ENCODE assay signal across 11 cellular contexts in the genomic region with DNA sequence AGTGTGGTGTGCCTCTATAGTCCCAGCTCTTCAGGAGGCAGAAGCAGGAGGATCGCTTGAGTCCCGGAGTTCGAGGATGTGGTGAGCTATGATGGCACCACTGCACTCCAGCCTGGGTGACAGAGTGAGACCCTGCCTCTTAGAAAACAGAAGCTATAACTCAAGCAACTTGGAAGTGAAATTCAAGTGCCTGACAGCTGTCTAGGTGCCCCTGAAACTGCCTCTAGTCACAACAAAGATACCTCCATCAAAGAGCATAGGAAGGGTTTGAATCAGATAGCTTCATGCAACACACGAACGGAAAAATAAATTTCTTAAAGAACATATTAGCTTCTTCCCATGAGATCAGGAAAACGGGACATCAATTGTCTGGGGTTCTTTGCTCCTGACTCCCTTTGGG. TPM values are rescaled to one million over a fixed set of nuclear protein-coding genes. Genes with fewer than 3 reads are reported as not detected.
DNase-seq lines count a peak whose midpoint lies in the region; ATAC-seq and TF ChIP-seq lines count a peak whose summit lies in the region.
"Had no signal": no experiment of that assay in that cellular context is flagged by ENCODE, and none has a peak within 500 bp of the region (broad histone marks: within the 10 kb centered on the region; RNA-seq: fewer than 3 reads in every experiment).

No MANE protein-coding gene starts in this region.

- CTCF ChIA-PET in PC-3 (lab: Charles Lee): no interaction called here

- H3K27ac ChIP-seq in PC-3 (ENCODE audit: low read length): no peak overlapping the region
- no peak overlapping the region for H3K27ac ChIP-seq in endodermal cell (ENCODE audit: low read depth, low read length)
- H3K27ac ChIP-seq in Peyer's patch: peak overlapping the region in 1 of 4 donors; percentile 98
- H3K27ac ChIP-seq: parathyroid adenoma had no signal

- H3K9me3 ChIP-seq in PC-3 (ENCODE audit: low read length) (no peaks in the 10 kb centered on the region), endodermal cell (ENCODE audit: control insufficient read depth, low read length) (no peaks in the 10 kb centered on the region), Peyer's patch (no peaks in the 10 kb centered on the region)

- H3K27ac Mint-ChIP-seq in activated T-cell treated with anti-CD3 and anti-CD28 coated beads, Interleukin-2, amount 50 U/mL, for 24 hours: no peak overlapping the region
- no peak overlapping the region for H3K27ac Mint-ChIP-seq in endodermal cell
- no peak overlapping the region for H3K27ac Mint-ChIP-seq in progenitor cell of endocrine pancreas

- WGBS in endodermal cell (ENCODE audit: insufficient coverage in 1 of 2, insufficient read length in 1 of 2), 2 experiments: 74 to 89% methylated on average over 6 of the region's 6 CpGs

- H3K9ac ChIP-seq in PC-3 (ENCODE audit: low read length) (no peak overlapping the region), endodermal cell (ENCODE audit: extremely low read depth, low read length, poor library complexity, severe bottlenecking) (no peak overlapping the region)
- H3K9ac ChIP-seq: parathyroid adenoma had no signal

- H3K4me2 ChIP-seq in PC-3 (ENCODE audit: low read length): peak overlapping the region; percentile 90

- peak overlapping the region; percentile 68 for H3K4me3 Mint-ChIP-seq in activated T-cell treated with anti-CD3 and anti-CD28 coated beads, Interleukin-2, amount 50 U/mL, for 24 hours
- H3K4me3 Mint-ChIP-seq in endodermal cell: peak overlapping the region; percentile 77
- peak overlapping the region; percentile 68 for H3K4me3 Mint-ChIP-seq in progenitor cell of endocrine pancreas (ENCODE audit: low read depth)

- no peak overlapping the region for H2AFZ ChIP-seq in PC-3 (ENCODE audit: low read length)

- no peak overlapping the region; the same call in 1 of the 2 replicates for H3K4me3 ChIP-seq in PC-3 (ENCODE audit: low read length)
- H3K4me3 ChIP-seq in endodermal cell (ENCODE audit: low read length): no peak overlapping the region
- no peak overlapping the region for H3K4me3 ChIP-seq in Peyer's patch

- no TSS peak for BruUV-seq in PC-3 (replicated peaks; lab: Mats Ljungman, UMichigan)

- H3K79me2 ChIP-seq in PC-3 (ENCODE audit: low read length): no peaks in the 10 kb centered on the region
- H3K79me2 ChIP-seq: parathyroid adenoma had no signal

- H3K9me3 Mint-ChIP-seq in activated T-cell treated with anti-CD3 and anti-CD28 coated beads, Interleukin-2, amount 50 U/mL, for 24 hours: no peaks in the 10 kb centered on the region
- H3K9me3 Mint-ChIP-seq in endodermal cell (no peaks in the 10 kb centered on the region), progenitor cell of endocrine pancreas (ENCODE audit: low read depth) (no peaks in the 10 kb centered on the region)

- H3K4me1 Mint-ChIP-seq in activated T-cell treated with anti-CD3 and anti-CD28 coated beads, Interleukin-2, amount 50 U/mL, for 24 hours (ENCODE audit: low read depth): peaks cover 10% of the 10 kb centered on the region
- H3K4me1 Mint-ChIP-seq in endodermal cell: peaks cover 26% of the 10 kb centered on the region
- peaks cover 7% of the 10 kb centered on the region for H3K4me1 Mint-ChIP-seq in progenitor cell of endocrine pancreas (ENCODE audit: low read depth)

- H3K27me3 ChIP-seq in PC-3 (ENCODE audit: low read length) (no peaks in the 10 kb centered on the region), endodermal cell (ENCODE audit: control insufficient read depth, insufficient read depth, low read length, poor library complexity, severe bottlenecking) (peaks cover 23% of the 10 kb centered on the region), Peyer's patch (peaks cover 0 to 5% of the 10 kb centered on the region in 2 donors)

- no peaks in the 10 kb centered on the region for H3K36me3 Mint-ChIP-seq in activated T-cell treated with anti-CD3 and anti-CD28 coated beads, Interleukin-2, amount 50 U/mL, for 24 hours (ENCODE audit: low read depth)
- no peaks in the 10 kb centered on the region for H3K36me3 Mint-ChIP-seq in endodermal cell (ENCODE audit: low read depth)
- H3K36me3 Mint-ChIP-seq in progenitor cell of endocrine pancreas (ENCODE audit: insufficient read depth): no peaks in the 10 kb centered on the region

- DNase-seq in activated T-cell treated with anti-CD3 and anti-CD28 coated beads, Interleukin-2, amount 50 U/mL, for 24 hours: no peak
- DNase-seq in activated T-cell treated with anti-CD3 and anti-CD28 coated beads for 4 hours (no peak), PC-3 (no peak), endodermal cell (no peak), progenitor cell of endocrine pancreas (ENCODE audit: low spot score, unreplicated experiment) (no peak), NOMO-1 treated with DMSO at 0.1 percent for 48 hours (lab: John Stamatoyannopoulos, UW; ENCODE audit: unreplicated experiment) (no peak), Peyer's patch (no peak)
- DNase-seq: stimulated activated CD4-positive, alpha-beta T cell treated with anti-CD3 and anti-CD28 coated beads, Interleukin-15, amount 100 ng/mL, for 24 hours; T1000 had no signal

- H3F3A ChIP-seq in PC-3 (ENCODE audit: low read length, unreplicated experiment): no peaks in the 10 kb centered on the region

- H3K36me3 ChIP-seq in PC-3 (ENCODE audit: low read depth, low read length) (no peaks in the 10 kb centered on the region), endodermal cell (ENCODE audit: control insufficient read depth, insufficient read depth, low read length) (no peaks in the 10 kb centered on the region), Peyer's patch (no peaks in the 10 kb centered on the region)

- intact Hi-C loops in PC-3 (cut with micrococcal nuclease): no loop called here

- no peak for TF ChIP-seq CTCF in PC-3 (conservative IDR thresholded peaks at IDR 0.05; ENCODE audit: low read depth, low read length)
- TF ChIP-seq CTCF in endodermal cell (conservative IDR thresholded peaks at IDR 0.05): no peak
- no peak for TF ChIP-seq CTCF in progenitor cell of endocrine pancreas (IDR thresholded peaks at IDR 0.05; ENCODE audit: unreplicated experiment)
- no peak for TF ChIP-seq CTCF in Peyer's patch (IDR thresholded peaks at IDR 0.05)

- TF ChIP-seq POLR2A in Peyer's patch (IDR thresholded peaks at IDR 0.05): no peak

- no peak for ATAC-seq in PC-3
- ATAC-seq in GM18511 (IDR thresholded peaks at IDR 0.05; ENCODE audit: unreplicated experiment): no peak

- H3K9me2 ChIP-seq in PC-3 (replicated peaks; ENCODE audit: low read length): no peaks in the 10 kb centered on the region

- POLR2A ChIA-PET in PC-3 (lab: Charles Lee; ENCODE audit: unreplicated experiment): no interaction called here

- H4K20me1 ChIP-seq in PC-3 (ENCODE audit: low read length): no peaks in the 10 kb centered on the region

- peaks cover 51% of the 10 kb centered on the region for H3K27me3 Mint-ChIP-seq in activated T-cell treated with anti-CD3 and anti-CD28 coated beads, Interleukin-2, amount 50 U/mL, for 24 hours
- H3K27me3 Mint-ChIP-seq in endodermal cell (ENCODE audit: insufficient read depth) (peaks cover 57% of the 10 kb centered on the region), progenitor cell of endocrine pancreas (peaks cover 53% of the 10 kb centered on the region)

- H3K4me1 ChIP-seq in PC-3 (ENCODE audit: insufficient read depth, low read length): 0 out of 2 replicates have a peak, but pooled peaks cover 2% of the 10 kb centered on the region
- peaks cover 6% of the 10 kb centered on the region for H3K4me1 ChIP-seq in endodermal cell (ENCODE audit: control insufficient read depth, insufficient read depth, low read length)
- H3K4me1 ChIP-seq in Peyer's patch: peaks cover 0 to 16% (median 8%) of the 10 kb centered on the region in 4 donors
- H3K4me1 ChIP-seq: parathyroid adenoma had no signal

RNA-seq across cellular contexts. Expression of a gene that starts 0.9 kb away (rescaled TPM):
- total RNA-seq in PC-3 (2014; rRNA removed) (3.5 and 5.9 TPM in 2 replicates), endodermal cell (10 to 100 TPM; 34.7 to 48.4 TPM), progenitor cell of endocrine pancreas (9.1 and 10.3 TPM in 2 replicates), Peyer's patch (100 to 1,000 TPM in 1 of 4 donors, 10 to 100 TPM in 3; 30.5 to 243 (median 56.2) TPM)
- polyA plus RNA-seq in endodermal cell (2013, experiment 1 of 2): 3.7 TPM
- 3.9 TPM for polyA plus RNA-seq in endodermal cell (2013, experiment 2 of 2)
